In genomic region chrX:3820170-3820569, GRCh38 we compare ENCODE assay signal across 13 cellular contexts.
DNase-seq lines count a peak whose midpoint lies in the region; ATAC-seq and TF ChIP-seq lines count a peak whose summit lies in the region.
"Had no signal": no experiment of that assay in that cellular context is flagged by ENCODE, and none has a peak within 500 bp of the region (broad histone marks: within the 10 kb centered on the region; RNA-seq: fewer than 3 reads in every experiment).

No MANE protein-coding gene starts in this region.

- H3K27ac ChIP-seq in mammary epithelial cell (ENCODE audit: insufficient read depth, low read depth, low read length) (no peak overlapping the region), mesenchymal stem cell (ENCODE audit: low read length, poor library complexity, severe bottlenecking) (peak overlapping the region; percentile 56), right lobe of liver (no peak overlapping the region)
- H3K27ac ChIP-seq: C4-2B had no signal

- H3K9ac ChIP-seq in mammary epithelial cell (ENCODE audit: insufficient read depth, low read length), result no peak overlapping the region
- no peak overlapping the region for H3K9ac ChIP-seq in mesenchymal stem cell (ENCODE audit: low read length)

- H3K4me3 Mint-ChIP-seq in IgD-negative memory B cell, result peak overlapping the region in 1 of 4 donors; percentile 51
- H3K4me3 Mint-ChIP-seq: naive thymus-derived CD4-positive, alpha-beta T cell had no signal

- H3K4me1 Mint-ChIP-seq in IgD-negative memory B cell, result peaks cover 0 to 10% (median 8%) of the 10 kb centered on the region in 3 donors

- 60% methylated on average over 4 of the region's 4 CpGs for WGBS in mammary epithelial cell (ENCODE audit: low coverage, missing lambda C conversion rate)
- no CpG with 5 or more reads among the region's 4 CpGs for WGBS in mesenchymal stem cell
- 92% methylated on average over 4 of the region's 4 CpGs for WGBS in right lobe of liver (ENCODE audit: insufficient coverage, low coverage, low lambda C conversion rate, missing lambda C conversion rate)

- ATAC-seq in right lobe of liver (no peak), GM18909 (IDR thresholded peaks at IDR 0.05; ENCODE audit: poor library complexity, unreplicated experiment) (no peak)
- ATAC-seq: naive thymus-derived CD4-positive, alpha-beta T cell had no signal

- peaks cover 20% of the 10 kb centered on the region for H3K4me1 ChIP-seq in mammary epithelial cell (ENCODE audit: insufficient read depth, low read length)
- H3K4me1 ChIP-seq in mesenchymal stem cell (ENCODE audit: control insufficient read depth, insufficient read depth, low read depth, low read length), result peaks cover 7% of the 10 kb centered on the region
- H3K4me1 ChIP-seq in right lobe of liver, result peaks cover 0 to 8% (median 2%) of the 10 kb centered on the region in 4 donors

- intact Hi-C loops in mammary epithelial cell (cut with micrococcal nuclease) (no loop called here), right lobe of liver (cut with DNase I) (no loop called here)

- no peak overlapping the region for H2BK15ac ChIP-seq in mesenchymal stem cell (ENCODE audit: low read depth, poor library complexity, severe bottlenecking)

- TF ChIP-seq CTCF in AG09309 (IDR thresholded peaks at IDR 0.05; ENCODE audit: control insufficient read depth, insufficient read depth, low read depth, low read length, missing control alignments) (no peak), mammary epithelial cell (conservative IDR thresholded peaks at IDR 0.05 in 1 of 2, IDR thresholded peaks at IDR 0.05 in 1 of 2; ENCODE audit: extremely low read depth in 1 of 2, insufficient read depth in 1 of 2, low read depth in 1 of 2, low read length in 2 of 2) (no peak), right lobe of liver (IDR thresholded peaks at IDR 0.05) (no peak)

- H3K9me3 ChIP-seq in mammary epithelial cell (replicated peaks; ENCODE audit: insufficient read depth, low read length), result no peaks in the 10 kb centered on the region
- no peaks in the 10 kb centered on the region for H3K9me3 ChIP-seq in mesenchymal stem cell (ENCODE audit: control insufficient read depth, low read length)
- H3K9me3 ChIP-seq in right lobe of liver, result no peaks in the 10 kb centered on the region

- H3K27me3 Mint-ChIP-seq in IgD-negative memory B cell, result no peaks in the 10 kb centered on the region
- H3K27me3 Mint-ChIP-seq: naive thymus-derived CD4-positive, alpha-beta T cell had no signal

- peak overlapping the region in 2 of 3 donors; percentile 48 to 71 for H3K27ac Mint-ChIP-seq in IgD-negative memory B cell

- no peak overlapping the region for H2BK5ac ChIP-seq in mesenchymal stem cell (ENCODE audit: low read depth, low read length, poor library complexity, severe bottlenecking)

- peak overlapping the region in 1 of 2 experiments; percentile 52 for H3K18ac ChIP-seq in mesenchymal stem cell (ENCODE audit: low read depth in 1 of 2, low read length in 2 of 2)

- H4K91ac ChIP-seq in mesenchymal stem cell (ENCODE audit: low read length), result no peak overlapping the region

- H2AK5ac ChIP-seq in mesenchymal stem cell (ENCODE audit: low read length, severe bottlenecking), result no peak overlapping the region

- H3K27me3 ChIP-seq in mammary epithelial cell (ENCODE audit: insufficient read depth, low read length), result no peaks in the 10 kb centered on the region
- no peaks in the 10 kb centered on the region for H3K27me3 ChIP-seq in mesenchymal stem cell (ENCODE audit: control insufficient read depth in 1 of 2, insufficient read depth in 1 of 2, low read length in 2 of 2)
- H3K27me3 ChIP-seq in right lobe of liver, result no peaks in the 10 kb centered on the region

- in situ Hi-C loops in mammary epithelial cell (cut with MboI; ENCODE audit: low sequenced_read_pairs in 2 of 2), result no loop called here

- dilution Hi-C loops in mammary epithelial cell (cut with HindIII; ENCODE audit: low sequenced_read_pairs), result no loop called here

- H4K8ac ChIP-seq in mesenchymal stem cell (ENCODE audit: low read length), result no peak overlapping the region

- H3K23ac ChIP-seq in mesenchymal stem cell (ENCODE audit: low read length in 2 of 2), result no peak overlapping the region

- no peak overlapping the region for H3K4me2 ChIP-seq in mammary epithelial cell (ENCODE audit: insufficient read depth, low read depth, low read length)
- H3K4me2 ChIP-seq in mesenchymal stem cell (ENCODE audit: low read length, poor library complexity, severe bottlenecking), result no peak overlapping the region

- TF ChIP-seq POLR2A in right lobe of liver (IDR thresholded peaks at IDR 0.05), result no peak

- H3K14ac ChIP-seq in mesenchymal stem cell (ENCODE audit: low read length in 2 of 2), result no peak overlapping the region

- no peak overlapping the region for H2BK120ac ChIP-seq in mesenchymal stem cell (ENCODE audit: low read depth, low read length)

- H2BK12ac ChIP-seq in mesenchymal stem cell (ENCODE audit: low read length in 2 of 2), result no peak overlapping the region

- no peak overlapping the region for H3K4ac ChIP-seq in mesenchymal stem cell (ENCODE audit: low read depth in 1 of 2, low read length in 2 of 2)

- H3K79me1 ChIP-seq in mesenchymal stem cell (replicated peaks; ENCODE audit: low read length, poor library complexity, severe bottlenecking), result peaks cover 2% of the 10 kb centered on the region

- H3K36me3 Mint-ChIP-seq in IgD-negative memory B cell, result peaks cover 3% of the 10 kb centered on the region

- DNase-seq in AG09309 (ENCODE audit: low read depth) (peak; percentile 33), mammary epithelial cell (peak; percentile 82), mesenchymal stem cell (peak; percentile 77), right lobe of liver (no peak), C1 segment of cervical spinal cord (lab: John Stamatoyannopoulos, UW) (no peak), SK-N-DZ (ENCODE audit: low spot score) (no peak)
- DNase-seq: naive thymus-derived CD4-positive, alpha-beta T cell; NCI-H1105; NCI-H524 treated with DMSO at 0.1 percent for 48 hours; small intestine had no signal

- H3K4me3 ChIP-seq in AG09309 (ENCODE audit: control insufficient read depth, low read depth, low read length), result no peak overlapping the region
- no peak overlapping the region for H3K4me3 ChIP-seq in mammary epithelial cell (replicated peaks in 1 of 3; ENCODE audit: insufficient read depth in 1 of 3, low read depth in 2 of 3, low read length in 3 of 3)
- no peak overlapping the region for H3K4me3 ChIP-seq in mesenchymal stem cell (ENCODE audit: insufficient read depth in 1 of 2, low read depth in 1 of 2, low read length in 2 of 2)
- no peak overlapping the region for H3K4me3 ChIP-seq in right lobe of liver

- peaks cover 22% of the 10 kb centered on the region for H3K79me2 ChIP-seq in mammary epithelial cell (ENCODE audit: insufficient read depth, low read length)

- no peaks in the 10 kb centered on the region for H3K9me3 Mint-ChIP-seq in IgD-negative memory B cell

- H4K20me1 ChIP-seq in mammary epithelial cell (ENCODE audit: insufficient read depth, low read length), result no peaks in the 10 kb centered on the region

- CTCF ChIA-PET in mammary epithelial cell (lab: Charles Lee; ENCODE audit: low non-redundant PET), result no interaction called here

- H2AFZ ChIP-seq in mammary epithelial cell (ENCODE audit: low read depth, low read length) (no peak overlapping the region), mesenchymal stem cell (ENCODE audit: low read depth, low read length) (no peak overlapping the region)

- peaks cover 10% of the 10 kb centered on the region for H3K36me3 ChIP-seq in mammary epithelial cell (ENCODE audit: insufficient read depth, low read length)
- peaks cover 14 to 19% of the 10 kb centered on the region in 2 experiments for H3K36me3 ChIP-seq in mesenchymal stem cell (ENCODE audit: control insufficient read depth in 1 of 2, insufficient read depth in 2 of 2, low read depth in 1 of 2, low read length in 2 of 2)
- no peaks in the 10 kb centered on the region for H3K36me3 ChIP-seq in right lobe of liver

- BruUV-seq in mammary epithelial cell (replicated peaks; lab: Mats Ljungman, UMichigan), result no TSS peak

Comparison
In these comparisons a context has a peak if more than half of its experiments do, and no peak if none do; other contexts are left out.
1. DNase-seq: peak in AG09309 (single experiment), mammary epithelial cell (single experiment) and mesenchymal stem cell (single experiment); none in right lobe of liver (0 of 3), C1 segment of cervical spinal cord (0 of 14) and SK-N-DZ (single experiment).